1 cellular context compared by ENCODE assay signal in the genomic region with DNA sequence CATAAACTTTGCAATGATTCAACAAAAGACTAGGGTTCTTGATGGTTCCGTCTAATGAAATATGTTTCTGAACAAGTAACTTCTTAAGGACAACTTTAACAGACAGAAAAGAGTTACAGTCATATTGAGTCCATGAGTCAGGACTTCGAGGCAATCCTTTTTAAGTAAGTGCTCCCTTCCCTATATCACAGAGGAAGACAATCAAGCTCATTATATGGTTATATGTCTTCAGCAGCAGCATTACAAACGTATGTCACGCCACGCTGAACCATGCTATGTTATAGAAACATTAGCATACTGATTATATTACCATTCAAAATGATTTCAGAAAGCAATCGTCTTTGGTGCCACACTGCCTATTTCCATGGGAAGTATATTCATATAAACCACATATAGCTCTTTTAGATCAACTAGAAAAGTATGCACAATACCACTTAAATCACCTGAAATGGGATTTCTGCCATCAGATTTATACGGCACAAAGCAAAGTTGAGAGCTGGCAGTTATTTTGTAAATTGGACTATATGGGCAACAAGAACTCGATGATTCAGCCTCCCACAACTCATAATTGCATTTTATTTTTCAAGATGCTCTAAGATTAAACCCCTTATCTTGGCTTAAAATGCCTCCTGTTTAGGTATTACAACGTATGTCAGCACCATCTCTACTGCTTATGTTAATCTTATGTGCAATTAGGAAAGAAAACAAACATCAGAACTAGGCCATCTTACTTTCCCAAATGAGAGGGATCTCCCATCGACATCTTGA.
TF ChIP-seq lines count a peak whose summit lies in the region.

No MANE protein-coding gene starts in this region.

TF ChIP-seq in K562, 482 proteins besides CTCF, POLR2A, EP300 and RAD21 (continued from another document and continues in another):
- TF ChIP-seq HDAC6 (IDR thresholded peaks at IDR 0.05; ENCODE audit: low read depth, low read length) (no peak), SPI1 (IDR thresholded peaks at IDR 0.05; ENCODE audit: borderline replicate concordance, low read depth, low read length) (no peak), NFE2L1 (tag; IDR thresholded peaks at IDR 0.05; ENCODE audit: borderline replicate concordance, low read depth) (no peak), FIP1L1 (IDR thresholded peaks at IDR 0.05; ENCODE audit: low read depth, low read length, poor library complexity, severe bottlenecking) (no peak), ZNF699 (CRISPR knock-in tag; IDR thresholded peaks at IDR 0.05; ENCODE audit: insufficient replicate concordance) (no peak), ZFP30 (CRISPR knock-in tag; IDR thresholded peaks at IDR 0.05; ENCODE audit: borderline replicate concordance) (no peak), ZNF324 (CRISPR knock-in tag; IDR thresholded peaks at IDR 0.05) (no peak), ZNF280B (CRISPR knock-in tag; IDR thresholded peaks at IDR 0.05) (no peak), TAF7 (tag; IDR thresholded peaks at IDR 0.05) (no peak), ESRRA (IDR thresholded peaks at IDR 0.05; ENCODE audit: borderline replicate concordance, low read depth) (no peak), SAFB2 (IDR thresholded peaks at IDR 0.05; ENCODE audit: borderline replicate concordance, low read depth, low read length, severe bottlenecking) (no peak), PTRF (tag; IDR thresholded peaks at IDR 0.05) (no peak), TAL1 (IDR thresholded peaks at IDR 0.05) (peak; percentile 81), KDM1A (IDR thresholded peaks at IDR 0.05) (peak; percentile 39 to 53; a peak in 1 of 4 replicates), HDGF (IDR thresholded peaks at IDR 0.05) (no peak), ZFP1 (CRISPR knock-in tag; IDR thresholded peaks at IDR 0.05) (no peak), THRAP3 (IDR thresholded peaks at IDR 0.05; ENCODE audit: borderline replicate concordance) (no peak), FOXK2 (conservative IDR thresholded peaks at IDR 0.05 in 1 of 2, IDR thresholded peaks at IDR 0.05 in 1 of 2; ENCODE audit: low read depth in 2 of 2) (no peak), PTBP1 (IDR thresholded peaks at IDR 0.05; ENCODE audit: low read depth, low read length) (no peak), BCOR (IDR thresholded peaks at IDR 0.05) (no peak), CHD7 (IDR thresholded peaks at IDR 0.05; ENCODE audit: low read depth, low read length) (no peak), ZBTB8A (IDR thresholded peaks at IDR 0.05; ENCODE audit: partially characterized antibody) (no peak), RAD51 (IDR thresholded peaks at IDR 0.05; ENCODE audit: borderline replicate concordance, low read depth) (no peak), ZNF184 (CRISPR knock-in tag; IDR thresholded peaks at IDR 0.05) (no peak), NBN (IDR thresholded peaks at IDR 0.05; ENCODE audit: low read depth) (no peak), CREB1 (IDR thresholded peaks at IDR 0.05) (no peak), CREB1 (CRISPR knock-in tag; IDR thresholded peaks at IDR 0.05) (no peak)
- TF ChIP-seq, protein P1, sequence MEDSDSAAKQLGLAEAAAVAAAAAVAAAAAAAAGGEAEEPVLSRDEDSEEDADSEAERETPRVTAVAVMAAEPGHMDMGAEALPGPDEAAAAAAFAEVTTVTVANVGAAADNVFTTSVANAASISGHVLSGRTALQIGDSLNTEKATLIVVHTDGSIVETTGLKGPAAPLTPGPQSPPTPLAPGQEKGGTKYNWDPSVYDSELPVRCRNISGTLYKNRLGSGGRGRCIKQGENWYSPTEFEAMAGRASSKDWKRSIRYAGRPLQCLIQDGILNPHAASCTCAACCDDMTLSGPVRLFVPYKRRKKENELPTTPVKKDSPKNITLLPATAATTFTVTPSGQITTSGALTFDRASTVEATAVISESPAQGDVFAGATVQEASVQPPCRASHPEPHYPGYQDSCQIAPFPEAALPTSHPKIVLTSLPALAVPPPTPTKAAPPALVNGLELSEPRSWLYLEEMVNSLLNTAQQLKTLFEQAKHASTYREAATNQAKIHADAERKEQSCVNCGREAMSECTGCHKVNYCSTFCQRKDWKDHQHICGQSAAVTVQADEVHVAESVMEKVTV (CRISPR knock-in tag; IDR thresholded peaks at IDR 0.05) = 0 out of 2 replicates have a peak, but pooled peaks have one; percentile 6
- TF ChIP-seq, protein P2, sequence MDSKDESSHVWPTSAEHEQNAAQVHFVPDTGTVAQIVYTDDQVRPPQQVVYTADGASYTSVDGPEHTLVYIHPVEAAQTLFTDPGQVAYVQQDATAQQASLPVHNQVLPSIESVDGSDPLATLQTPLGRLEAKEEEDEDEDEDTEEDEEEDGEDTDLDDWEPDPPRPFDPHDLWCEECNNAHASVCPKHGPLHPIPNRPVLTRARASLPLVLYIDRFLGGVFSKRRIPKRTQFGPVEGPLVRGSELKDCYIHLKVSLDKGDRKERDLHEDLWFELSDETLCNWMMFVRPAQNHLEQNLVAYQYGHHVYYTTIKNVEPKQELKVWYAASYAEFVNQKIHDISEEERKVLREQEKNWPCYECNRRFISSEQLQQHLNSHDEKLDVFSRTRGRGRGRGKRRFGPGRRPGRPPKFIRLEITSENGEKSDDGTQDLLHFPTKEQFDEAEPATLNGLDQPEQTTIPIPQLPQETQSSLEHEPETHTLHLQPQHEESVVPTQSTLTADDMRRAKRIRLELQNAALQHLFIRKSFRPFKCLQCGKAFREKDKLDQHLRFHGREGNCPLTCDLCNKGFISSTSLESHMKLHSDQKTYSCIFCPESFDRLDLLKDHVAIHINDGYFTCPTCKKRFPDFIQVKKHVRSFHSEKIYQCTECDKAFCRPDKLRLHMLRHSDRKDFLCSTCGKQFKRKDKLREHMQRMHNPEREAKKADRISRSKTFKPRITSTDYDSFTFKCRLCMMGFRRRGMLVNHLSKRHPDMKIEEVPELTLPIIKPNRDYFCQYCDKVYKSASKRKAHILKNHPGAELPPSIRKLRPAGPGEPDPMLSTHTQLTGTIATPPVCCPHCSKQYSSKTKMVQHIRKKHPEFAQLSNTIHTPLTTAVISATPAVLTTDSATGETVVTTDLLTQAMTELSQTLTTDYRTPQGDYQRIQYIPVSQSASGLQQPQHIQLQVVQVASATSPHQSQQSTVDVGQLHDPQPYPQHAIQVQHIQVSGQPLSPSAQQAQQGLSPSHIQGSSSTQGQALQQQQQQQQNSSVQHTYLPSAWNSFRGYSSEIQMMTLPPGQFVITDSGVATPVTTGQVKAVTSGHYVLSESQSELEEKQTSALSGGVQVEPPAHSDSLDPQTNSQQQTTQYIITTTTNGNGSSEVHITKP (IDR thresholded peaks at IDR 0.05; ENCODE audit: partially characterized antibody) = no peak
- TF ChIP-seq, protein P3, sequence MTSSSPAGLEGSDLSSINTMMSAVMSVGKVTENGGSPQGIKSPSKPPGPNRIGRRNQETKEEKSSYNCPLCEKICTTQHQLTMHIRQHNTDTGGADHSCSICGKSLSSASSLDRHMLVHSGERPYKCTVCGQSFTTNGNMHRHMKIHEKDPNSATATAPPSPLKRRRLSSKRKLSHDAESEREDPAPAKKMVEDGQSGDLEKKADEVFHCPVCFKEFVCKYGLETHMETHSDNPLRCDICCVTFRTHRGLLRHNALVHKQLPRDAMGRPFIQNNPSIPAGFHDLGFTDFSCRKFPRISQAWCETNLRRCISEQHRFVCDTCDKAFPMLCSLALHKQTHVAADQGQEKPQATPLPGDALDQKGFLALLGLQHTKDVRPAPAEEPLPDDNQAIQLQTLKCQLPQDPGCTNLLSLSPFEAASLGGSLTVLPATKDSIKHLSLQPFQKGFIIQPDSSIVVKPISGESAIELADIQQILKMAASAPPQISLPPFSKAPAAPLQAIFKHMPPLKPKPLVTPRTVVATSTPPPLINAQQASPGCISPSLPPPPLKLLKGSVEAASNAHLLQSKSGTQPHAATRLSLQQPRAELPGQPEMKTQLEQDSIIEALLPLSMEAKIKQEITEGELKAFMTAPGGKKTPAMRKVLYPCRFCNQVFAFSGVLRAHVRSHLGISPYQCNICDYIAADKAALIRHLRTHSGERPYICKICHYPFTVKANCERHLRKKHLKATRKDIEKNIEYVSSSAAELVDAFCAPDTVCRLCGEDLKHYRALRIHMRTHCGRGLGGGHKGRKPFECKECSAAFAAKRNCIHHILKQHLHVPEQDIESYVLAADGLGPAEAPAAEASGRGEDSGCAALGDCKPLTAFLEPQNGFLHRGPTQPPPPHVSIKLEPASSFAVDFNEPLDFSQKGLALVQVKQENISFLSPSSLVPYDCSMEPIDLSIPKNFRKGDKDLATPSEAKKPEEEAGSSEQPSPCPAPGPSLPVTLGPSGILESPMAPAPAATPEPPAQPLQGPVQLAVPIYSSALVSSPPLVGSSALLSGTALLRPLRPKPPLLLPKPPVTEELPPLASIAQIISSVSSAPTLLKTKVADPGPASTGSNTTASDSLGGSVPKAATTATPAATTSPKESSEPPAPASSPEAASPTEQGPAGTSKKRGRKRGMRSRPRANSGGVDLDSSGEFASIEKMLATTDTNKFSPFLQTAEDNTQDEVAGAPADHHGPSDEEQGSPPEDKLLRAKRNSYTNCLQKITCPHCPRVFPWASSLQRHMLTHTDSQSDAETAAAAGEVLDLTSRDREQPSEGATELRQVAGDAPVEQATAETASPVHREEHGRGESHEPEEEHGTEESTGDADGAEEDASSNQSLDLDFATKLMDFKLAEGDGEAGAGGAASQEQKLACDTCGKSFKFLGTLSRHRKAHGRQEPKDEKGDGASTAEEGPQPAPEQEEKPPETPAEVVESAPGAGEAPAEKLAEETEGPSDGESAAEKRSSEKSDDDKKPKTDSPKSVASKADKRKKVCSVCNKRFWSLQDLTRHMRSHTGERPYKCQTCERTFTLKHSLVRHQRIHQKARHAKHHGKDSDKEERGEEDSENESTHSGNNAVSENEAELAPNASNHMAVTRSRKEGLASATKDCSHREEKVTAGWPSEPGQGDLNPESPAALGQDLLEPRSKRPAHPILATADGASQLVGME (CRISPR knock-in tag; IDR thresholded peaks at IDR 0.05) = no peak
